In genomic region chr6:135230702-135231468, GRCh38 we compare ENCODE assay signal across 17 cellular contexts.
DNase-seq lines count a peak whose midpoint lies in the region; TF ChIP-seq lines count a peak whose summit lies in the region.
"Had no signal": no experiment of that assay in that cellular context is flagged by ENCODE, and none has a peak within 500 bp of the region (broad histone marks: within the 10 kb centered on the region; RNA-seq: fewer than 3 reads in every experiment).

No MANE protein-coding gene starts in this region.

- H3K9me3 Mint-ChIP-seq in T-helper 2 cell treated with Interferon-gamma antibody and Interleukin-4, amounts not matched to agents 5 μg/mL and 100 μg/mL, for 36 hours: no peaks in the 10 kb centered on the region

- H3K27me3 Mint-ChIP-seq in T-helper 2 cell treated with Interferon-gamma antibody and Interleukin-4, amounts not matched to agents 5 μg/mL and 100 μg/mL, for 36 hours (ENCODE audit: low read depth): no peaks in the 10 kb centered on the region

- no peak overlapping the region for H3K4me3 Mint-ChIP-seq in T-helper 2 cell treated with Interferon-gamma antibody and Interleukin-4, amounts not matched to agents 5 μg/mL and 100 μg/mL, for 36 hours

- H3K4me2 ChIP-seq in parathyroid adenoma (ENCODE audit: low read length): no peak overlapping the region
- H3K4me2 ChIP-seq: A549 had no signal

- H3K9ac ChIP-seq in parathyroid adenoma: no peak overlapping the region

- H3K4me1 ChIP-seq in parathyroid adenoma: peaks cover 7% of the 10 kb centered on the region
- H3K4me1 ChIP-seq: A549, tibial artery had no signal

- peak overlapping the region; percentile 9 for H2AFZ ChIP-seq in parathyroid adenoma

- H3K79me2 ChIP-seq in parathyroid adenoma: no peaks in the 10 kb centered on the region

- H3K4me3 ChIP-seq in NB4 (ENCODE audit: low read depth, low read length) (no peak overlapping the region), astrocyte of the spinal cord (ENCODE audit: low read depth, low read length) (no peak overlapping the region), parathyroid adenoma (ENCODE audit: low read depth, low read length) (no peak overlapping the region)
- H3K4me3 ChIP-seq: A549, tibial artery had no signal

- H3K27me3 ChIP-seq in parathyroid adenoma (ENCODE audit: control insufficient read depth, insufficient read depth, low read length): no peaks in the 10 kb centered on the region
- H3K27me3 ChIP-seq: tibial artery had no signal

- no peak overlapping the region for H3K27ac ChIP-seq in parathyroid adenoma
- H3K27ac ChIP-seq in substantia nigra (ENCODE audit: low read depth, low read length, poor library complexity, severe bottlenecking): no peak overlapping the region
- H3K27ac ChIP-seq: A549, tibial artery had no signal

- H3K4me1 Mint-ChIP-seq in T-helper 2 cell treated with Interferon-gamma antibody and Interleukin-4, amounts not matched to agents 5 μg/mL and 100 μg/mL, for 36 hours (ENCODE audit: low read depth): peaks cover 42% of the 10 kb centered on the region

- no peak for TF ChIP-seq CTCF in NB4 (IDR thresholded peaks at IDR 0.05; ENCODE audit: low read depth, low read length)
- no peak for TF ChIP-seq CTCF in astrocyte of the spinal cord (IDR thresholded peaks at IDR 0.05; ENCODE audit: low read depth, low read length)
- no peak for TF ChIP-seq CTCF in parathyroid adenoma (IDR thresholded peaks at IDR 0.05)

- in situ Hi-C loops in astrocyte of the spinal cord (cut with HindIII; ENCODE audit: low sequenced_read_pairs): no loop called here

- H3K9me3 ChIP-seq in parathyroid adenoma (ENCODE audit: control insufficient read depth, low read length): no peaks in the 10 kb centered on the region
- H3K9me3 ChIP-seq: A549, tibial artery had no signal

- DNase-seq in T-helper 2 cell treated with Interferon-gamma antibody and Interleukin-4, amounts not matched to agents 5 μg/mL and 100 μg/mL, for 36 hours (ENCODE audit: low spot score): no peak
- DNase-seq in T-helper 2 cell (no peak), NB4 (ENCODE audit: low read depth) (peak; percentile 59), astrocyte of the spinal cord (ENCODE audit: low read depth, low spot score) (peak; percentile 9), NCI-H1105 treated with DMSO at 0.1 percent for 48 hours (lab: John Stamatoyannopoulos, UW) (no peak), substantia nigra (lab: John Stamatoyannopoulos, UW) (no peak), islet precursor cell (no peak)
- DNase-seq: activated CD8-positive, alpha-beta memory T cell treated with anti-CD3 and anti-CD28 coated beads, Interleukin-2, amount 50 U/mL, for 48 hours; dermis blood vessel endothelial cell; NCI-H1048; NCI-H446 treated with DMSO at 0.1 percent for 48 hours; RPMI8226; stimulated activated CD4-positive, alpha-beta T cell treated with anti-CD3 and anti-CD28 coated beads, Interleukin-12 subunit alpha, Interleukin-12 subunit beta, amount 100 ng/mL, for 4 hours; T1000; tibial artery had no signal

- TF ChIP-seq POLR2A in NB4 (IDR thresholded peaks at IDR 0.05; ENCODE audit: extremely low read depth, insufficient read length): no peak

- peak overlapping the region; percentile 72 for H3K27ac Mint-ChIP-seq in T-helper 2 cell treated with Interferon-gamma antibody and Interleukin-4, amounts not matched to agents 5 μg/mL and 100 μg/mL, for 36 hours

- no peaks in the 10 kb centered on the region for H3K36me3 Mint-ChIP-seq in T-helper 2 cell treated with Interferon-gamma antibody and Interleukin-4, amounts not matched to agents 5 μg/mL and 100 μg/mL, for 36 hours (ENCODE audit: low read depth)

- H3K36me3 ChIP-seq in parathyroid adenoma (ENCODE audit: control insufficient read depth, insufficient read depth, low read length): no peaks in the 10 kb centered on the region
- H3K36me3 ChIP-seq: tibial artery had no signal

Comparison
In these comparisons a context has a peak if more than half of its experiments do, and no peak if none do; other contexts are left out.
1. DNase-seq: peak in NB4 (single experiment) and astrocyte of the spinal cord (single experiment); none in T-helper 2 cell treated with Interferon-gamma antibody and Interleukin-4, amounts not matched to agents 5 μg/mL and 100 μg/mL, for 36 hours (single experiment), T-helper 2 cell (0 of 5), NCI-H1105 treated with DMSO at 0.1 percent for 48 hours (single experiment), substantia nigra (0 of 49) and islet precursor cell (single experiment).